In genomic region chr3:23438657-23439056, GRCh38 we compare ENCODE assay signal across 26 cellular contexts.
DNase-seq lines count a peak whose midpoint lies in the region; ATAC-seq and TF ChIP-seq lines count a peak whose summit lies in the region.
"Had no signal": no experiment of that assay in that cellular context is flagged by ENCODE, and none has a peak within 500 bp of the region (broad histone marks: within the 10 kb centered on the region; RNA-seq: fewer than 3 reads in every experiment).

No MANE protein-coding gene starts in this region.

- H3K27ac Mint-ChIP-seq in WTC11: no peak overlapping the region
- H3K27ac Mint-ChIP-seq: nephron; progenitor cell of endocrine pancreas; T-helper 2 cell treated with Interferon-gamma antibody and Interleukin-4, amounts not matched to agents 5 μg/mL and 100 μg/mL, for 36 hours had no signal

- ATAC-seq in GM18861 (IDR thresholded peaks at IDR 0.05; ENCODE audit: unreplicated experiment): peak; percentile 57
- ATAC-seq in GM21381 (IDR thresholded peaks at IDR 0.05; ENCODE audit: unreplicated experiment): peak; percentile 36
- peak; percentile 42 for ATAC-seq in HG03060 (IDR thresholded peaks at IDR 0.05; ENCODE audit: low read depth, unreplicated experiment)
- peak; percentile 44 for ATAC-seq in HG03571 (IDR thresholded peaks at IDR 0.05; ENCODE audit: unreplicated experiment)
- no peak for ATAC-seq in GM19324 (IDR thresholded peaks at IDR 0.05; ENCODE audit: low FRiP score, unreplicated experiment)
- no peak for ATAC-seq in WTC11
- ATAC-seq: gastroesophageal sphincter, left cardiac atrium, Panc1 had no signal

- no peak overlapping the region for H4K8ac ChIP-seq in neuronal stem cell (ENCODE audit: low read depth, low read length)

- H3K4me1 Mint-ChIP-seq in WTC11: peaks cover 63% of the 10 kb centered on the region

- H3K23ac ChIP-seq in neuronal stem cell (ENCODE audit: low read depth, low read length, poor library complexity): no peak overlapping the region

- peaks cover 9 to 10% of the 10 kb centered on the region in 2 donors for H3K4me1 ChIP-seq in neuronal stem cell (ENCODE audit: control insufficient read depth in 2 of 2, insufficient read depth in 1 of 2, low read depth in 1 of 2, low read length in 2 of 2)

- CTCF ChIA-PET in WTC11 (lab: Charles Lee): no interaction called here

- no peak overlapping the region for H2BK5ac ChIP-seq in neuronal stem cell (ENCODE audit: low read length)

- no peaks in the 10 kb centered on the region for H3K36me3 Mint-ChIP-seq in WTC11

- H2AK5ac ChIP-seq in neuronal stem cell (ENCODE audit: low read depth, low read length): no peak overlapping the region

- H3K4me2 ChIP-seq in neuronal stem cell (ENCODE audit: insufficient read depth, low read length, poor library complexity, severe bottlenecking): no peak overlapping the region

- no peak overlapping the region for H3K9ac ChIP-seq in neuronal stem cell (ENCODE audit: low read depth, low read length, poor library complexity)

- H4K91ac ChIP-seq in neuronal stem cell (ENCODE audit: low read depth, low read length, poor library complexity): no peak overlapping the region

- H3K18ac ChIP-seq in neuronal stem cell (ENCODE audit: low read length): no peak overlapping the region

- H2BK120ac ChIP-seq in neuronal stem cell (ENCODE audit: low read depth, low read length): no peak overlapping the region

- no peaks in the 10 kb centered on the region for H3K27me3 Mint-ChIP-seq in WTC11 (ENCODE audit: low read depth)
- H3K27me3 Mint-ChIP-seq: progenitor cell of endocrine pancreas had no signal

- H2BK12ac ChIP-seq in neuronal stem cell (ENCODE audit: low read length): no peak overlapping the region

- H3K4ac ChIP-seq in neuronal stem cell (ENCODE audit: low read length): no peak overlapping the region

- POLR2A ChIA-PET in WTC11 (lab: Charles Lee): no interaction called here

- no peaks in the 10 kb centered on the region for H3K9me3 Mint-ChIP-seq in WTC11
- H3K9me3 Mint-ChIP-seq: nephron; T-helper 2 cell treated with Interferon-gamma antibody and Interleukin-4, amounts not matched to agents 5 μg/mL and 100 μg/mL, for 36 hours had no signal

- no peak overlapping the region for H3K4me3 Mint-ChIP-seq in WTC11
- H3K4me3 Mint-ChIP-seq: nephron; T-helper 2 cell treated with Interferon-gamma antibody and Interleukin-4, amounts not matched to agents 5 μg/mL and 100 μg/mL, for 36 hours had no signal

- no peak for DNase-seq in amniotic stem cell (lab: John Stamatoyannopoulos, UW)
- no peak for DNase-seq in neuronal stem cell (ENCODE audit: low spot score)
- DNase-seq in WTC11 (ENCODE audit: low spot score): no peak
- DNase-seq: activated CD4-positive, CD25-positive, alpha-beta regulatory T cell treated with anti-CD3 and anti-CD28 coated beads, Interleukin-2, amount 50 U/mL, for 72 hours; amygdala; DND-41; dorsolateral prefrontal cortex; erythroblast; HCEC 1CT; left cardiac atrium; mesendoderm; NCI-H1417 treated with DMSO at 0.1 percent for 48 hours; NCI-H2171 treated with DMSO at 0.1 percent for 48 hours; NCI-H774; stimulated activated CD4-positive, alpha-beta T cell treated with anti-CD3 and anti-CD28 coated beads, Interleukin-4, amount 100 ng/mL, for 24 hours had no signal

- no peak overlapping the region for H2BK15ac ChIP-seq in neuronal stem cell (ENCODE audit: low read length)

- H3K27ac ChIP-seq in neuronal stem cell (replicated peaks; ENCODE audit: low read length): no peak overlapping the region
- H3K27ac ChIP-seq: dorsolateral prefrontal cortex, gastroesophageal sphincter had no signal

- no peak overlapping the region for H3K4me3 ChIP-seq in neuronal stem cell (ENCODE audit: low read length in 2 of 2)
- H3K4me3 ChIP-seq: dorsolateral prefrontal cortex, gastroesophageal sphincter, skin epidermis had no signal

- no peaks in the 10 kb centered on the region for H3K36me3 ChIP-seq in neuronal stem cell (replicated peaks in 1 of 2; ENCODE audit: control insufficient read depth in 2 of 2, insufficient read depth in 2 of 2, low read length in 2 of 2)
- H3K36me3 ChIP-seq: gastroesophageal sphincter had no signal

- H3K9me3 ChIP-seq in neuronal stem cell (replicated peaks in 1 of 2; ENCODE audit: control insufficient read depth in 2 of 2, insufficient read depth in 1 of 2, low read depth in 1 of 2, low read length in 2 of 2): no peaks in the 10 kb centered on the region
- H3K9me3 ChIP-seq: gastroesophageal sphincter had no signal

- no peaks in the 10 kb centered on the region for H3K27me3 ChIP-seq in neuronal stem cell (ENCODE audit: control insufficient read depth in 3 of 3, insufficient read depth in 3 of 3, low read depth in 1 of 3, low read length in 3 of 3)
- H3K27me3 ChIP-seq: dorsolateral prefrontal cortex, gastroesophageal sphincter had no signal

- H3K14ac ChIP-seq in neuronal stem cell (ENCODE audit: low read length): no peak overlapping the region

- no peaks in the 10 kb centered on the region for H3K79me1 ChIP-seq in neuronal stem cell (ENCODE audit: low read depth, low read length)

- TF ChIP-seq CTCF in WTC11 (IDR thresholded peaks at IDR 0.05): no peak

- H2AFZ ChIP-seq in neuronal stem cell (ENCODE audit: low read length): no peak overlapping the region

TF ChIP-seq in WTC11, 78 proteins besides CTCF, POLR2A, EP300 and RAD21 (continues in another document):
- TF ChIP-seq ZNF281 (CRISPR knock-in tag; IDR thresholded peaks at IDR 0.05) (no peak), KAT7 (CRISPR knock-in tag; IDR thresholded peaks at IDR 0.05; ENCODE audit: borderline replicate concordance) (no peak), ZNF219 (CRISPR knock-in tag; IDR thresholded peaks at IDR 0.05; ENCODE audit: borderline replicate concordance) (no peak), FOXP1 (CRISPR knock-in tag; IDR thresholded peaks at IDR 0.05; ENCODE audit: borderline replicate concordance) (no peak), CREB1 (CRISPR knock-in tag; IDR thresholded peaks at IDR 0.05) (no peak), USF1 (CRISPR knock-in tag; IDR thresholded peaks at IDR 0.05) (no peak), ZMAT4 (CRISPR knock-in tag; IDR thresholded peaks at IDR 0.05) (no peak), CDX4 (CRISPR knock-in tag; IDR thresholded peaks at IDR 0.05; ENCODE audit: borderline replicate concordance) (no peak), AR (CRISPR knock-in tag; IDR thresholded peaks at IDR 0.05) (no peak), ESRRA (CRISPR knock-in tag; IDR thresholded peaks at IDR 0.05; ENCODE audit: borderline replicate concordance) (no peak)

Comparison
In these comparisons a context has a peak if more than half of its experiments do, and no peak if none do; other contexts are left out.
1. ATAC-seq: peak in GM18861 (single experiment), GM21381 (single experiment), HG03060 (single experiment) and HG03571 (single experiment); none in GM19324 (single experiment) and WTC11 (single experiment).